ENCODE assay signal across 9 cellular contexts in genomic region chr6:15690451-15690961, GRCh38. TPM values are rescaled to one million over a fixed set of nuclear protein-coding genes. Genes with fewer than 3 reads are reported as not detected.
DNase-seq lines count a peak whose midpoint lies in the region; ATAC-seq and TF ChIP-seq lines count a peak whose summit lies in the region.
"Had no signal": no experiment of that assay in that cellular context is flagged by ENCODE, and none has a peak within 500 bp of the region (broad histone marks: within the 10 kb centered on the region; RNA-seq: fewer than 3 reads in every experiment).

No MANE protein-coding gene starts in this region.

- H3K4me3 ChIP-seq in DOHH2 (ENCODE audit: low read length) = no peak overlapping the region
- H3K4me3 ChIP-seq in skeletal muscle tissue (ENCODE audit: low read length in 3 of 3) = peak overlapping the region in 1 of 3 donors; percentile 61

- peaks cover 23% of the 10 kb centered on the region for H3K4me1 Mint-ChIP-seq in dendritic cell treated with granulocyte-macrophage colony-stimulating factor and Interleukin-4, amounts not matched to agents 40 ng/mL and 50 ng/mL, for 4 days (ENCODE audit: low read depth)

- peak overlapping the region; percentile 18 for H3K27ac Mint-ChIP-seq in dendritic cell treated with granulocyte-macrophage colony-stimulating factor and Interleukin-4, amounts not matched to agents 40 ng/mL and 50 ng/mL, for 4 days
- H3K27ac Mint-ChIP-seq: activated CD4-positive, alpha-beta T cell treated with anti-CD3 and anti-CD28 coated beads, Interleukin-2, amount 10 ng/mL, durations not matched to agents 7 days and 5 days had no signal

- H3K27me3 ChIP-seq in DOHH2 (ENCODE audit: control insufficient read depth, low read length) = no peaks in the 10 kb centered on the region
- H3K27me3 ChIP-seq in skeletal muscle tissue (ENCODE audit: control insufficient read depth in 3 of 3, insufficient read depth in 3 of 3, low read length in 3 of 3) = no peaks in the 10 kb centered on the region

- peak overlapping the region in 2 of 3 donors; percentile 58 to 66 for H3K9ac ChIP-seq in skeletal muscle tissue (ENCODE audit: low read depth in 1 of 3, low read length in 3 of 3)

- DNase-seq in NCI-H2029 treated with DMSO at 0.1 percent for 48 hours (lab: John Stamatoyannopoulos, UW) = peak; percentile 40

- H3K79me2 ChIP-seq in DOHH2 (ENCODE audit: control insufficient read depth, low read length) = no peaks in the 10 kb centered on the region

- H3K9me3 Mint-ChIP-seq in dendritic cell treated with granulocyte-macrophage colony-stimulating factor and Interleukin-4, amounts not matched to agents 40 ng/mL and 50 ng/mL, for 4 days = no peaks in the 10 kb centered on the region
- H3K9me3 Mint-ChIP-seq: activated CD4-positive, alpha-beta T cell treated with anti-CD3 and anti-CD28 coated beads, Interleukin-2, amount 10 ng/mL, durations not matched to agents 7 days and 5 days; naive thymus-derived CD4-positive, alpha-beta T cell had no signal

- H3K36me3 ChIP-seq in DOHH2 (ENCODE audit: control insufficient read depth, low read length) (no peaks in the 10 kb centered on the region), skeletal muscle tissue (ENCODE audit: control insufficient read depth in 3 of 3, insufficient read depth in 3 of 3, low read length in 3 of 3) (no peaks in the 10 kb centered on the region)

- no peak for TF ChIP-seq CTCF in DOHH2 (IDR thresholded peaks at IDR 0.05; ENCODE audit: low read depth, low read length, poor library complexity, severe bottlenecking)

- TF ChIP-seq POLR2A in GM18505 (IDR thresholded peaks at IDR 0.05; ENCODE audit: borderline replicate concordance, extremely low read depth, insufficient read depth, insufficient read length) = no peak

- peaks cover 1% of the 10 kb centered on the region for H3K27me3 Mint-ChIP-seq in dendritic cell treated with granulocyte-macrophage colony-stimulating factor and Interleukin-4, amounts not matched to agents 40 ng/mL and 50 ng/mL, for 4 days
- H3K27me3 Mint-ChIP-seq: activated CD4-positive, alpha-beta T cell treated with anti-CD3 and anti-CD28 coated beads, Interleukin-2, amount 10 ng/mL, durations not matched to agents 7 days and 5 days had no signal

- no peaks in the 10 kb centered on the region for H4K20me1 ChIP-seq in DOHH2 (ENCODE audit: control insufficient read depth, insufficient read depth, low read depth, low read length)

- intact Hi-C loops in dendritic cell treated with granulocyte-macrophage colony-stimulating factor and Interleukin-4, amounts not matched to agents 40 ng/mL and 50 ng/mL, for 4 days (cut with micrococcal nuclease) = loop anchor here (2.0 kb wide), 1 partner anchor 438 kb away; the partner anchor contains the start of gene MYLIP

- H3K4me2 ChIP-seq in DOHH2 (ENCODE audit: low read length) = peak overlapping the region; percentile 59

- H3K9me3 ChIP-seq in DOHH2 (ENCODE audit: control insufficient read depth, insufficient read depth, low read length) (no peaks in the 10 kb centered on the region), skeletal muscle tissue (ENCODE audit: control insufficient read depth in 3 of 3, low read length in 3 of 3) (no peaks in the 10 kb centered on the region)

- H3K4me3 Mint-ChIP-seq in dendritic cell treated with granulocyte-macrophage colony-stimulating factor and Interleukin-4, amounts not matched to agents 40 ng/mL and 50 ng/mL, for 4 days = no peak overlapping the region
- H3K4me3 Mint-ChIP-seq: activated CD4-positive, alpha-beta T cell treated with anti-CD3 and anti-CD28 coated beads, Interleukin-2, amount 10 ng/mL, durations not matched to agents 7 days and 5 days had no signal

- ATAC-seq in GM18505 (IDR thresholded peaks at IDR 0.05; ENCODE audit: unreplicated experiment) (no peak), HG03571 (IDR thresholded peaks at IDR 0.05; ENCODE audit: unreplicated experiment) (no peak), HG03196 (IDR thresholded peaks at IDR 0.05; ENCODE audit: unreplicated experiment) (no peak)

- peaks cover 29% of the 10 kb centered on the region for H3K4me1 ChIP-seq in DOHH2 (ENCODE audit: control insufficient read depth, low read length)
- H3K4me1 ChIP-seq in skeletal muscle tissue (ENCODE audit: control insufficient read depth in 3 of 3, insufficient read depth in 3 of 3, low read length in 3 of 3) = peaks cover 10 to 11% (median 11%) of the 10 kb centered on the region in 3 donors

- no peaks in the 10 kb centered on the region for H3K36me3 Mint-ChIP-seq in dendritic cell treated with granulocyte-macrophage colony-stimulating factor and Interleukin-4, amounts not matched to agents 40 ng/mL and 50 ng/mL, for 4 days (ENCODE audit: low read depth)
- H3K36me3 Mint-ChIP-seq: naive thymus-derived CD4-positive, alpha-beta T cell had no signal

- H3K9me2 ChIP-seq in DOHH2 (replicated peaks; ENCODE audit: control insufficient read depth, low read length) = no peaks in the 10 kb centered on the region

- H3K27ac ChIP-seq in DOHH2 (ENCODE audit: low read depth, low read length) (no peak overlapping the region), skeletal muscle tissue (ENCODE audit: low read depth, low read length) (peak overlapping the region; percentile 46)

- H3F3A ChIP-seq in DOHH2 (ENCODE audit: control insufficient read depth, insufficient read depth) = 0 out of 2 replicates have a peak, but pooled peaks cover 2% of the 10 kb centered on the region

RNA-seq across cellular contexts. Expression of gene DTNBP1, which starts 27.7 kb away (rescaled TPM):
- total RNA-seq in skeletal muscle tissue = 15.1 TPM
